Comparison of ENCODE assay signal across 8 cellular contexts in the genomic region with DNA sequence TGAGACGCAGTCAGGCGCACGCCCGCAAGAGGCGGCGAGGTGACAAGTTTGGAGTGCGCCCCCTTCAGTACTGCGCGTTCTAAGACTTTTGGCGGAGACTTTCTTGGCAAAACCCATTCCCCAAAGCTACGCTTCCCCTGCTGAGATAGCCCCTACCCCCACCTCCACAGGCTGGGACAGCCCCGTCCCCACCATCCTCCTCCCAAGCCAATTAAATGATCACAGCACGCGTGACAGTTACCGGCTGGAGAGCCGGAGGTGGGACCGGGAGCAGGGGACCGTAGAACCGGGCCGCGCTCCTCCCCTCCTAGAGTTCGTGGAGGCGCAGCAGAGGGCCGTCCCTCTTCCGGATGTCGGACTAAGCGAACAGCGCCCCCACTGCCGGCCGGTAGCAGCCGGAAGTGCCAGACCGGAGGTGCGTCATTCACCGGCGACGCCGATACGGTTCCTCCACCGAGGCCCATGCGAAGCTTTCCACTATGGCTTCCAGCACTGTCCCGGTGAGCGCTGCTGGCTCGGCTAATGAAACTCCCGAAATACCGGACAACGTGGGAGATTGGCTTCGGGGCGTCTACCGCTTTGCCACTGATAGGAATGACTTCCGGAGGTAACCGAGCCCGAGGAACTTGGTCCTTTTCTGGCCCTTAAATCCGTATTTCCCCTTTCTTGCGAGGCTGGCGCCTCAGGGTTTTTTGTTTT. TPM values are rescaled to one million over a fixed set of nuclear protein-coding genes. Genes with fewer than 3 reads are reported as not detected.
DNase-seq lines count a peak whose midpoint lies in the region; ATAC-seq, FAIRE-seq and TF ChIP-seq lines count a peak whose summit lies in the region.

A gene (plus strand): TSS at position 476 of the 699 bp plus-strand sequence. CDS start 4 bp downstream, at position 480.

- H3K36me3 ChIP-seq in H1 (ENCODE audit: control insufficient read depth in 2 of 4, insufficient read depth in 4 of 4, low read length in 3 of 4) = peaks cover 12 to 35% (median 20%) of the 10 kb centered on the region in 4 experiments; a peak in 7 of 8 replicates
- peaks cover 39% of the 10 kb centered on the region for H3K36me3 ChIP-seq in mesodermal cell (ENCODE audit: control insufficient read depth, insufficient read depth, low read length)

- TF ChIP-seq CTCF in H1 (IDR thresholded peaks at IDR 0.05; ENCODE audit: control extremely low read depth in 1 of 3, insufficient read depth in 1 of 3, low read depth in 1 of 3, low read length in 3 of 3) = peak; percentile 90 to 92 (median 90)

- H3K27ac ChIP-seq in H1 (ENCODE audit: low read depth, low read length) = peak within 1 kb of the TSS; percentile 81
- H3K27ac ChIP-seq in mesodermal cell (ENCODE audit: low read depth, low read length, severe bottlenecking) = peak within 1 kb of the TSS; percentile 89

- H3K27me3 ChIP-seq in H1 (replicated peaks in 1 of 4; ENCODE audit: control insufficient read depth in 3 of 4, extremely low read depth in 1 of 4, insufficient read depth in 3 of 4, low read length in 3 of 4) = peaks cover 0 to 27% (median 21%) of the 10 kb centered on the region in 4 experiments; a peak in 6 of 7 replicates

- H2BK120ac ChIP-seq in H1 (replicated peaks; ENCODE audit: low read depth, low read length) = no peak within 1 kb of the TSS

- peak; percentile 62 for ATAC-seq in GM21367 (IDR thresholded peaks at IDR 0.05; ENCODE audit: unreplicated experiment)

- FAIRE-seq in HTR-8/SVneo (lab: Jason Lieb, UNC) = peak; percentile 66
- no peak for FAIRE-seq in H1 (lab: Jason Lieb, UNC)

- 0 out of 2 replicates have a peak within 1 kb of the TSS, but pooled peaks have one; percentile 60 for H2AFZ ChIP-seq in H1 (ENCODE audit: low read length)

- peaks cover 0 to 9% of the 10 kb centered on the region in 2 experiments for H4K20me1 ChIP-seq in H1 (replicated peaks in 1 of 2; ENCODE audit: control insufficient read depth in 1 of 2, insufficient read depth in 2 of 2, low read length in 2 of 2)

- WGBS in H1 (ENCODE audit: extremely low coverage in 1 of 2, insufficient coverage in 1 of 2, insufficient read length in 1 of 2, insufficient replicate concordance in 2 of 2, low coverage in 1 of 2, low lambda C conversion rate in 2 of 2, missing lambda C conversion rate in 1 of 2), 2 experiments = 2% methylated on average over 55 of the region's 55 CpGs; no CpG with 5 or more reads in 1 of the 2 experiments
- WGBS in mesodermal cell (ENCODE audit: insufficient coverage in 2 of 2), 2 experiments = 0% methylated on average over 46 to 52 of the region's 55 CpGs

- CTCF ChIA-PET in H1 (lab: Charles Lee; ENCODE audit: partially characterized antibody) = interaction anchor here (0.7 to 5.1 kb wide), 36 partner anchors 9 to 478 kb away, joined by 3 to 108 read pairs (median 4); a partner anchor contains a TSS

- TF ChIP-seq EP300 in H1 (IDR thresholded peaks at IDR 0.05; ENCODE audit: borderline replicate concordance in 1 of 2, low read depth in 2 of 2, low read length in 2 of 2) = peak in 1 of 2 experiments; percentile 48; a peak in 1 of 3 replicates

- peak; percentile 1 to 15; a peak in 2 of 4 replicates for TF ChIP-seq RAD21 in H1 (IDR thresholded peaks at IDR 0.05 in 1 of 2, conservative IDR thresholded peaks at IDR 0.05 in 1 of 2; ENCODE audit: low read depth in 2 of 2, low read length in 2 of 2)

- H2AK5ac ChIP-seq in H1 (ENCODE audit: low read depth, low read length) = peak within 1 kb of the TSS; percentile 97

- peaks cover 0 to 12% of the 10 kb centered on the region in 2 experiments; a peak in 3 of 4 replicates for H3K79me2 ChIP-seq in H1 (ENCODE audit: control insufficient read depth in 1 of 2, insufficient read depth in 2 of 2, low read length in 2 of 2)

- peaks cover 2% of the 10 kb centered on the region for H3K79me1 ChIP-seq in H1 (ENCODE audit: low read depth, low read length)

- no peak within 1 kb of the TSS; the same call in 1 of the 2 replicates for H2BK12ac ChIP-seq in H1 (ENCODE audit: low read depth, low read length)

- H3K23me2 ChIP-seq in H1 (ENCODE audit: low read depth, low read length) = peaks cover 12% of the 10 kb centered on the region

- H2BK15ac ChIP-seq in H1 (ENCODE audit: low read length) = no peak within 1 kb of the TSS

- peak within 1 kb of the TSS; percentile 63 for H3K4ac ChIP-seq in H1 (replicated peaks; ENCODE audit: insufficient read length, low read depth, low read length)

- H4K91ac ChIP-seq in H1 (replicated peaks; ENCODE audit: insufficient read length, low read length) = peak within 1 kb of the TSS; percentile 90

- no peak within 1 kb of the TSS for H3K23ac ChIP-seq in H1 (ENCODE audit: insufficient read length)

- DNase-seq in Caki2 (ENCODE audit: low read depth) (peak; percentile 95), HTR-8/SVneo (ENCODE audit: insufficient read length, low spot score) (peak; percentile 91), NOMO-1 treated with DMSO at 0.1 percent for 48 hours (lab: John Stamatoyannopoulos, UW; ENCODE audit: unreplicated experiment) (peak; percentile 94), H1 (ENCODE audit: low read depth in 1 of 2, low spot score in 2 of 2) (peak; percentile 77 to 98)
- DNase-seq in activated CD8-positive, alpha-beta memory T cell treated with anti-CD3 and anti-CD28 coated beads for 48 hours (ENCODE audit: low read depth in 2 of 3, low spot score in 2 of 3) = peak; percentile 90 to 94 (median 93)
- DNase-seq in stimulated activated CD8-positive, alpha-beta memory T cell treated with anti-CD3 and anti-CD28 coated beads, Interleukin-15, amount 100 ng/mL, for 4 hours (ENCODE audit: low read depth in 2 of 2) = peak; percentile 86 to 92

- H3K14ac ChIP-seq in H1 (ENCODE audit: insufficient read length) = no peak within 1 kb of the TSS

- peak within 1 kb of the TSS; percentile 96 for H4K5ac ChIP-seq in H1 (ENCODE audit: insufficient read length, low read depth, low read length)

- H3K4me1 ChIP-seq in H1 (replicated peaks in 1 of 4; ENCODE audit: control insufficient read depth in 3 of 4, insufficient read depth in 4 of 4, low read length in 3 of 4) (peaks cover 0 to 4% (median 3%) of the 10 kb centered on the region in 4 experiments; a peak in 6 of 7 replicates), mesodermal cell (ENCODE audit: control insufficient read depth, insufficient read depth, low read length, poor library complexity, severe bottlenecking) (peaks cover 4% of the 10 kb centered on the region)

- H3K4me2 ChIP-seq in H1 (ENCODE audit: insufficient read depth in 1 of 2, low read depth in 2 of 2, low read length in 2 of 2) = peak within 1 kb of the TSS; percentile 76 to 99

- POLR2A ChIA-PET in H1 (lab: Charles Lee; ENCODE audit: partially characterized antibody) = interaction anchor here (0.6 to 4.2 kb wide), 17 partner anchors 9 to 973 kb away, joined by 3 to 31 read pairs (median 4); a partner anchor contains a TSS

- peak within 1 kb of the TSS; percentile 90 to 96 (median 94) for H3K9ac ChIP-seq in H1 (replicated peaks in 1 of 4; ENCODE audit: extremely low read depth in 1 of 4, low read depth in 3 of 4, low read length in 3 of 4)

- in situ Hi-C loops in Caki2 (cut with HindIII; ENCODE audit: low pct_unique_long_range_greater_than_20kb, low sequenced_read_pairs) = no loop called here

- H3K4me3 ChIP-seq in H1 (ENCODE audit: extremely low read depth in 1 of 4, insufficient read depth in 2 of 4, low read depth in 3 of 4, low read length in 4 of 4) (peak within 1 kb of the TSS; percentile 94 to 100 (median 98)), mesodermal cell (ENCODE audit: extremely low read depth, insufficient read depth, low read length, poor library complexity, severe bottlenecking) (peak within 1 kb of the TSS; percentile 100)

- peak within 1 kb of the TSS; percentile 98 for H4K8ac ChIP-seq in H1 (ENCODE audit: extremely low read depth, insufficient read depth, low read length)

- peak within 1 kb of the TSS; percentile 88 for H3K56ac ChIP-seq in H1 (replicated peaks; ENCODE audit: insufficient read length, low read depth, low read length)

- H3K9me3 ChIP-seq in H1 (ENCODE audit: insufficient read depth in 2 of 2, low read depth in 1 of 2, low read length in 1 of 2) = no peaks in the 10 kb centered on the region
- H3K9me3 ChIP-seq in mesodermal cell (ENCODE audit: control insufficient read depth, low read length) = no peaks in the 10 kb centered on the region

- H3K18ac ChIP-seq in H1 (ENCODE audit: extremely low read depth, low read length) = peak within 1 kb of the TSS; percentile 95

- no peak within 1 kb of the TSS for H2BK20ac ChIP-seq in H1 (ENCODE audit: low read length)

- peak; percentile 90 to 97 for TF ChIP-seq POLR2A in H1 (IDR thresholded peaks at IDR 0.05; ENCODE audit: control extremely low read depth in 1 of 2, low read depth in 2 of 2, low read length in 2 of 2)

- H2BK5ac ChIP-seq in H1 (ENCODE audit: low read depth, low read length) = peak within 1 kb of the TSS; percentile 77

TF ChIP-seq in H1, 55 proteins besides CTCF, POLR2A, EP300 and RAD21 (continues in another document):
- TF ChIP-seq SAP30 (IDR thresholded peaks at IDR 0.05; ENCODE audit: insufficient read depth, insufficient replicate concordance, low read length) (peak; percentile 68), SP4 (IDR thresholded peaks at IDR 0.05; ENCODE audit: low read length) (0 out of 2 replicates have a peak, but pooled peaks have one; percentile 10), RBBP5 (IDR thresholded peaks at IDR 0.05; ENCODE audit: borderline replicate concordance, low read depth, low read length) (no peak; the same call in 1 of the 2 replicates), RXRA (IDR thresholded peaks at IDR 0.05; ENCODE audit: insufficient read depth, low read depth, low read length) (no peak), HDAC6 (IDR thresholded peaks at IDR 0.05; ENCODE audit: low read depth, low read length) (no peak), TEAD4 (IDR thresholded peaks at IDR 0.05; ENCODE audit: low read depth, low read length) (no peak), SIRT6 (IDR thresholded peaks at IDR 0.05; ENCODE audit: low read length) (no peak)

RNA-seq across cellular contexts. Expression of the gene that starts here (rescaled TPM):
- 264 and 306 TPM in 2 replicates for total RNA-seq in Caki2 (2014; rRNA removed; shearing (Covaris generic); ENCODE audit: low replicate concordance)
- 216 and 228 TPM in 2 replicates for total RNA-seq in H1 (2021; fragmentation: NEBNext Ultra II Directional; extraction: Animal tissue kit (Norgen Biotek cat#: 25700))
- polyA plus RNA-seq in H1 (2011; rRNA removed) = 457 and 560 TPM in 2 replicates
- polyA plus RNA-seq in H1 (2011; cell fraction: cytosol; rRNA removed) = 411 TPM
- polyA plus RNA-seq in H1 (2011; cell fraction: nucleus; rRNA removed) = 121 TPM
- polyA plus RNA-seq in H1 (2012, experiment 1 of 2) = 269 to 362 TPM (median 306 TPM) in 4 replicates
- polyA plus RNA-seq in H1 (2012, experiment 2 of 2) = 244 TPM
- 295 TPM for polyA plus RNA-seq in H1 (2013, experiment 1 of 2)
- 293 TPM for polyA plus RNA-seq in H1 (2013, experiment 2 of 2)
- 89.9 and 99.3 TPM in 2 replicates for polyA minus RNA-seq in H1 (2011; rRNA and poly(A)+ RNA removed)
- polyA minus RNA-seq in H1 (2011; cell fraction: cytosol; rRNA and poly(A)+ RNA removed) = 36.2 TPM
- polyA minus RNA-seq in H1 (2011; cell fraction: nucleus; rRNA and poly(A)+ RNA removed) = 41.6 TPM
- polyA plus RNA-seq in mesodermal cell (2013, experiment 1 of 2) = 320 TPM
- 278 TPM for polyA plus RNA-seq in mesodermal cell (2013, experiment 2 of 2)

Comparison
In these comparisons a context has a peak if more than half of its experiments do, and no peak if none do; other contexts are left out.
1. Peak in every context shown above with its lines: DNase-seq, ATAC-seq, H3K4me3 ChIP-seq and H3K27ac ChIP-seq.